10 cellular contexts compared by ENCODE assay signal in the genomic region with DNA sequence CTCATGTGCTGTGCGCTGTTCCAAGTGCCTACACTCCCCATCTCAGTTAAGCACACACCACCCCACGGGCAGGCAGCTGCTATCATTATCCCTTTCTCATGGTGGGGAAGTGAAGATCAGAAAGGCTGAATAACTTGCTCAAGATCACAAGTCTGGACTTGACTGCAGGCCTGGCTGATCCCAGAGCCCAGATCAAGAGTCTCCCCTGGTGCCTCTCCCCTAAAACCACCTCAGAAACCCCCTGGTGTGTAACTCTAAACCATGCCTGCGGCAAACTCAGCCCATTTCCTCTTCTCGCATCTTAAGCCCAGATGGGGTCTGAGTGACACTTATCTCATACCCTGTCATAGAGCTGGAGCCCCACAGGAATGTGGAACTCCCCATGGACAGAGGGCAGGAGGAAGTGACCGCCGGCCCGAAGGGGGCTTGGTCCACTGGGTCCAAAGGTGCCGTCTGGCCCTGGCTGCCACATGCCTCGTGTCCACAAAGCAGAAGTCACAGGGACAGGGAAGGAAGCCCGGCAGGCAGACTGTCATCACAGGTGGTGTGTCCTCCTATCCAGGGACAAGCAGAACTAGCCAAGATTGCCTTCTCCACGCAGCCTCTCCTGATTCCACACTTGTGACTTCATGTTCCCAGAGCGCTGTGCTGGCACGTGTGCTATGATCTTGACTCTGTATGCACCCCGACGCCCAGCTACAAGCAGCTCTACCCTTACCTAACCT.
DNase-seq lines count a peak whose midpoint lies in the region; ATAC-seq and TF ChIP-seq lines count a peak whose summit lies in the region.
"Had no signal": no experiment of that assay in that cellular context is flagged by ENCODE, and none has a peak within 500 bp of the region (broad histone marks: within the 10 kb centered on the region; RNA-seq: fewer than 3 reads in every experiment).

No MANE protein-coding gene starts in this region.

- ATAC-seq in GM19452 (IDR thresholded peaks at IDR 0.05; ENCODE audit: unreplicated experiment), result peak; percentile 75
- ATAC-seq in HG03469 (IDR thresholded peaks at IDR 0.05; ENCODE audit: unreplicated experiment), result peak; percentile 50
- no peak for ATAC-seq in HG03280 (IDR thresholded peaks at IDR 0.05; ENCODE audit: unreplicated experiment)
- no peak for ATAC-seq in GM19328 (IDR thresholded peaks at IDR 0.05; ENCODE audit: unreplicated experiment)

- peak overlapping the region; percentile 46 to 75 (median 67) for H3K4me2 ChIP-seq in BLaER1 treated with 17β-estradiol and CSF1 and Interleukin-3, amounts not matched to agents 10 nM and 100 nM

- peaks cover 2% of the 10 kb centered on the region for H3K27me3 Mint-ChIP-seq in endodermal cell (ENCODE audit: insufficient read depth)

- peaks cover 17% of the 10 kb centered on the region for H3K4me1 Mint-ChIP-seq in endodermal cell

- H3K36me3 Mint-ChIP-seq in endodermal cell (ENCODE audit: low read depth), result no peaks in the 10 kb centered on the region
- H3K36me3 Mint-ChIP-seq: activated naive CD4-positive, alpha-beta T cell treated with anti-CD3 and anti-CD28 coated beads, Interleukin-2, amount 50 U/mL, for 72 hours had no signal

- peaks cover 12 to 56% (median 48%) of the 10 kb centered on the region in 10 experiments for H3K4me1 ChIP-seq in BLaER1 treated with 17β-estradiol and CSF1 and Interleukin-3, amounts not matched to agents 10 nM and 100 nM
- peaks cover under 1% of the 10 kb centered on the region for H3K4me1 ChIP-seq in endodermal cell (ENCODE audit: control insufficient read depth, insufficient read depth, low read length)
- H3K4me1 ChIP-seq in HAP-1, result no peaks in the 10 kb centered on the region

- no peak overlapping the region for H3K27ac Mint-ChIP-seq in endodermal cell
- H3K27ac Mint-ChIP-seq: activated naive CD4-positive, alpha-beta T cell treated with anti-CD3 and anti-CD28 coated beads, Interleukin-2, amount 50 U/mL, for 72 hours; CD4-positive, CD25-positive, alpha-beta regulatory T cell had no signal

- H3K9me3 Mint-ChIP-seq in endodermal cell, result no peaks in the 10 kb centered on the region
- H3K9me3 Mint-ChIP-seq: activated naive CD4-positive, alpha-beta T cell treated with anti-CD3 and anti-CD28 coated beads, Interleukin-2, amount 50 U/mL, for 72 hours had no signal

- 75 to 87% methylated on average over 10 to 15 of the region's 15 CpGs for WGBS in endodermal cell (ENCODE audit: insufficient coverage in 1 of 2, insufficient read length in 1 of 2), 2 experiments

- in situ Hi-C loops in HAP-1 (cut with MboI; ENCODE audit: low sequenced_read_pairs), result no loop called here

- 0 out of 22 replicates have a peak overlapping the region, but pooled peaks of 1 of the 11 experiments have one; percentile 10 for H3K9ac ChIP-seq in BLaER1 treated with 17β-estradiol and CSF1 and Interleukin-3, amounts not matched to agents 10 nM and 100 nM
- no peak overlapping the region for H3K9ac ChIP-seq in endodermal cell (ENCODE audit: extremely low read depth, low read length, poor library complexity, severe bottlenecking)

- DNase-seq in endodermal cell, result peak; percentile 54
- DNase-seq in HAP-1 (ENCODE audit: low spot score in 2 of 2), result no peak
- DNase-seq in putamen (ENCODE audit: low spot score), result no peak
- DNase-seq: CD4-positive, CD25-positive, alpha-beta regulatory T cell had no signal

- H3K27ac ChIP-seq in BLaER1 treated with 17β-estradiol and CSF1 and Interleukin-3, amounts not matched to agents 10 nM and 100 nM, result no peak overlapping the region
- H3K27ac ChIP-seq in endodermal cell (ENCODE audit: low read depth, low read length), result no peak overlapping the region

- H3K27me3 ChIP-seq in BLaER1 treated with 17β-estradiol and CSF1 and Interleukin-3, amounts not matched to agents 10 nM and 100 nM, result peaks cover 0 to 3% (median 0%) of the 10 kb centered on the region in 11 experiments; a peak in 1 of 22 replicates
- no peaks in the 10 kb centered on the region for H3K27me3 ChIP-seq in endodermal cell (ENCODE audit: control insufficient read depth, insufficient read depth, low read length, poor library complexity, severe bottlenecking)
- H3K27me3 ChIP-seq in HAP-1 (ENCODE audit: low read depth), result peaks cover 6% of the 10 kb centered on the region

- H3K4me3 Mint-ChIP-seq in endodermal cell, result no peak overlapping the region
- H3K4me3 Mint-ChIP-seq: CD4-positive, CD25-positive, alpha-beta regulatory T cell had no signal

- H3K36me3 ChIP-seq in BLaER1 treated with 17β-estradiol and CSF1 and Interleukin-3, amounts not matched to agents 10 nM and 100 nM, result no peaks in the 10 kb centered on the region
- H3K36me3 ChIP-seq in endodermal cell (ENCODE audit: control insufficient read depth, insufficient read depth, low read length) (no peaks in the 10 kb centered on the region), HAP-1 (replicated peaks) (no peaks in the 10 kb centered on the region)

- H3K4me3 ChIP-seq in BLaER1 treated with 17β-estradiol and CSF1 and Interleukin-3, amounts not matched to agents 10 nM and 100 nM, result no peak overlapping the region
- H3K4me3 ChIP-seq in endodermal cell (ENCODE audit: low read length) (no peak overlapping the region), HAP-1 (no peak overlapping the region)

- no peak for TF ChIP-seq CTCF in endodermal cell (conservative IDR thresholded peaks at IDR 0.05)

- no peaks in the 10 kb centered on the region; a peak in 1 of 22 replicates for H4K20me1 ChIP-seq in BLaER1 treated with 17β-estradiol and CSF1 and Interleukin-3, amounts not matched to agents 10 nM and 100 nM

- H3K9me3 ChIP-seq in BLaER1 treated with 17β-estradiol and CSF1 and Interleukin-3, amounts not matched to agents 10 nM and 100 nM (replicated peaks in 1 of 11), result no peaks in the 10 kb centered on the region
- H3K9me3 ChIP-seq in endodermal cell (ENCODE audit: control insufficient read depth, low read length) (no peaks in the 10 kb centered on the region), HAP-1 (no peaks in the 10 kb centered on the region)

Comparison
In these comparisons a context has a peak if more than half of its experiments do, and no peak if none do; other contexts are left out.
1. ATAC-seq: peak in GM19452 (single experiment) and HG03469 (single experiment); none in HG03280 (single experiment) and GM19328 (single experiment).